ENCODE assay signal across 8 cellular contexts in the genomic region with DNA sequence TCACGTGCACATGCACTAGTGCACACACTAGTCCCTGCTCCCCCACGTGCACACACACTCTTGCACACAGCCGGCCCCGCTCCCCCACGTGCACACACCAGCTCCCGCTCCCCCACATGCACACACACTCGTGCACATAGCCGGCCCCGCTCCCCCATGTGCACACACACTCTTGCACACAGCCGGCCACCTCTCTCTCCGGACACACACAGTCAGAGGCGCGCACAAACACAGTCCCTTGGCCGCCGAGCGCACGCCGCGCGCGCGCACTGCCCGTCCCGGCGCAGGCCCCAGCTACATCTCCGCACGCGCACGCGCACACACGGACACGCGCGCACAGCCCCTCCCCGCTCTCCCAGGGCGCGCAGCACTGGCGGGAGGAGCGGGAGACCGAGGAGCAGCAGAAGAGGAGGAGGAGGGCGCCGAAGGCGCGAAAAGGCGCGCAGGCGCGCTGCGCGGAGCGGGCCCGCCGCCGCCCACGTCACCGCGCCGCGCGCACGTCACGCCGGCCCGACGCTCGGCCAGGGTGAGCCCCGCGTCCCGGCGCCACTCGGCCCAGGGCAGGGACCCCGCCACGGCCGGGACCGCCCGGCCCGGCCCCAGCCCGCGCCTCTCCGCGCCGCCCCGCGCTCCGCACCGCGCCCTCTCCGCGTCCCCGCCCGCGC. TPM values are rescaled to one million over a fixed set of nuclear protein-coding genes. Genes with fewer than 3 reads are reported as not detected.
A peak's percentile ranks its signal among the peaks of the same experiment; 100 is the strongest.
DNase-seq lines count a peak whose midpoint lies in the region; ATAC-seq and TF ChIP-seq lines count a peak whose summit lies in the region.

A gene with protein sequence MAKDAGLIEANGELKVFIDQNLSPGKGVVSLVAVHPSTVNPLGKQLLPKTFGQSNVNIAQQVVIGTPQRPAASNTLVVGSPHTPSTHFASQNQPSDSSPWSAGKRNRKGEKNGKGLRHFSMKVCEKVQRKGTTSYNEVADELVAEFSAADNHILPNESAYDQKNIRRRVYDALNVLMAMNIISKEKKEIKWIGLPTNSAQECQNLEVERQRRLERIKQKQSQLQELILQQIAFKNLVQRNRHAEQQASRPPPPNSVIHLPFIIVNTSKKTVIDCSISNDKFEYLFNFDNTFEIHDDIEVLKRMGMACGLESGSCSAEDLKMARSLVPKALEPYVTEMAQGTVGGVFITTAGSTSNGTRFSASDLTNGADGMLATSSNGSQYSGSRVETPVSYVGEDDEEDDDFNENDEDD (plus strand): TSS at position 549 of the 665 bp plus-strand sequence. CDS start 1,085 bp downstream, outside the sequence.

- H3K36me3 ChIP-seq in BJ (ENCODE audit: control insufficient read depth, insufficient read depth, low read length) (peaks cover 9% of the 10 kb centered on the region), colonic mucosa (no peaks in the 10 kb centered on the region)

- no peak within 1 kb of the TSS for H3K27ac ChIP-seq in colonic mucosa

- POLR2A ChIA-PET in BJ (lab: Charles Lee), result no interaction called here

- H3K9me3 ChIP-seq in colonic mucosa, result no peaks in the 10 kb centered on the region

- peak within 1 kb of the TSS in 1 of 2 donors; percentile 63 for H3K9ac ChIP-seq in colonic mucosa (ENCODE audit: low read depth in 2 of 2, low read length in 2 of 2)

- H3K4me3 ChIP-seq in BJ (ENCODE audit: low read depth, low read length) (peak within 1 kb of the TSS; percentile 60), colonic mucosa (peak within 1 kb of the TSS; percentile 65)

- intact Hi-C loops in colonic mucosa (cut with DNase I) (no loop called here), left colon (cut with DNase I, micrococcal nuclease) (no loop called here)

- ATAC-seq in HG03378 (IDR thresholded peaks at IDR 0.05; ENCODE audit: unreplicated experiment), result peak; percentile 79
- peak; percentile 91 for ATAC-seq in left colon

- DNase-seq in BJ (ENCODE audit: low read depth) (peak; percentile 26), GM19238 (ENCODE audit: insufficient read length, low spot score) (peak; percentile 89), NCI-H460 (ENCODE audit: extremely low read depth, low read depth) (peak; percentile 71), colonic mucosa (peak; percentile 86), left colon (peak; percentile 75 to 85)
- DNase-seq in activated CD4-positive, alpha-beta T cell treated with anti-CD3 and anti-CD28 coated beads for 24 hours (ENCODE audit: low read depth in 2 of 2), result peak; percentile 72 to 84
- peak; percentile 8 to 37 for DNase-seq in stimulated activated CD4-positive, alpha-beta T cell treated with anti-CD3 and anti-CD28 coated beads, Interleukin-1b, Interleukin-23, amount 100 ng/mL, for 1 hour (ENCODE audit: low read depth in 2 of 2)

- H3K27me3 ChIP-seq in BJ (ENCODE audit: control insufficient read depth, insufficient read depth, low read length), result no peaks in the 10 kb centered on the region
- no peaks in the 10 kb centered on the region for H3K27me3 ChIP-seq in colonic mucosa

- peaks cover 4% of the 10 kb centered on the region for H3K4me1 ChIP-seq in colonic mucosa

- no peak for TF ChIP-seq CTCF in BJ (IDR thresholded peaks at IDR 0.05; ENCODE audit: insufficient read depth, low read depth, low read length)
- TF ChIP-seq CTCF in colonic mucosa (IDR thresholded peaks at IDR 0.05), result no peak

- CTCF ChIA-PET in BJ (lab: Yijun Ruan, JAX), result no interaction called here

RNA-seq across cellular contexts. Expression of the gene that starts here (rescaled TPM):
- 67.3 and 99.8 TPM in 2 replicates for polyA plus RNA-seq in BJ (2011; rRNA removed)
- 31.1 and 39.1 TPM in 2 replicates for polyA minus RNA-seq in BJ (2011; rRNA and poly(A)+ RNA removed)
- 46.5 and 49.6 TPM in 2 replicates for total RNA-seq in NCI-H460 (2014; rRNA removed; shearing (Covaris generic))
- polyA plus RNA-seq in NCI-H460 (2014; cell fraction: nucleus; rRNA removed), result 128 and 136 TPM in 2 replicates
- total RNA-seq in colonic mucosa (100 to 1,000 TPM in 1 of 2 donors, 10 to 100 TPM in 1; 60.3 to 112 TPM), left colon (10 to 100 TPM; 61.1 to 72.6 TPM)

Comparison
In these comparisons a context has a peak if more than half of its experiments do, and no peak if none do; other contexts are left out.
1. DNase-seq: peak in every context shown above with its lines; median percentile 89 in GM19238; 86 in colonic mucosa; 80 in left colon; 78 in activated CD4-positive, alpha-beta T cell treated with anti-CD3 and anti-CD28 coated beads for 24 hours; 71 in NCI-H460; 26 in BJ; 22 in stimulated activated CD4-positive, alpha-beta T cell treated with anti-CD3 and anti-CD28 coated beads, Interleukin-1b, Interleukin-23, amount 100 ng/mL, for 1 hour.